ENCODE assay signal across 2 cellular contexts in genomic region chr16:66972983-66973382, GRCh38.
TF ChIP-seq lines count a peak whose summit lies in the region.

No MANE protein-coding gene starts in this region.

TF ChIP-seq in HEK293, 187 proteins besides CTCF, POLR2A, EP300 and RAD21:
- TF ChIP-seq YY1 (tag by site-specific recombination; IDR thresholded peaks at IDR 0.05) (no peak), ZNF488 (tag by site-specific recombination; IDR thresholded peaks at IDR 0.05) (no peak), PRDM10 (tag by site-specific recombination; IDR thresholded peaks at IDR 0.05) (peak; percentile 83), ZNF707 (tag by site-specific recombination; IDR thresholded peaks at IDR 0.05) (no peak), MZF1 (tag by site-specific recombination; IDR thresholded peaks at IDR 0.05; ENCODE audit: borderline replicate concordance) (no peak), ZNF175 (tag by site-specific recombination; IDR thresholded peaks at IDR 0.05) (no peak), ZNF221 (tag by site-specific recombination; IDR thresholded peaks at IDR 0.05; ENCODE audit: borderline replicate concordance) (no peak), ZNF747 (tag by site-specific recombination; IDR thresholded peaks at IDR 0.05) (no peak), ZIC2 (tag by site-specific recombination; IDR thresholded peaks at IDR 0.05) (peak; percentile 38; the same call in 1 of the 2 replicates), OSR2 (tag by site-specific recombination; IDR thresholded peaks at IDR 0.05) (0 out of 2 replicates have a peak, but pooled peaks have one; percentile 25), ZNF768 (tag by site-specific recombination; IDR thresholded peaks at IDR 0.05) (no peak), ZNF404 (tag by site-specific recombination; IDR thresholded peaks at IDR 0.05) (no peak), ZNF626 (tag by site-specific recombination; IDR thresholded peaks at IDR 0.05) (no peak), ZNF837 (tag by site-specific recombination; IDR thresholded peaks at IDR 0.05) (no peak), ZNF341 (tag by site-specific recombination; IDR thresholded peaks at IDR 0.05; ENCODE audit: low read depth) (peak; percentile 55), FEZF1 (tag by site-specific recombination; IDR thresholded peaks at IDR 0.05) (peak; percentile 55; the same call in 1 of the 2 replicates), ZNF146 (tag by site-specific recombination; IDR thresholded peaks at IDR 0.05) (no peak), ZNF658 (tag by site-specific recombination; IDR thresholded peaks at IDR 0.05) (no peak)

TF ChIP-seq in K562, 482 proteins besides CTCF, POLR2A, EP300 and RAD21:
- TF ChIP-seq SMARCE1 (IDR thresholded peaks at IDR 0.05) (no peak), MNT (conservative IDR thresholded peaks at IDR 0.05) (no peak), ELF2 (CRISPR knock-in tag; IDR thresholded peaks at IDR 0.05) (no peak), GTF2A2 (tag; IDR thresholded peaks at IDR 0.05) (no peak), ZBTB9 (CRISPR knock-in tag; IDR thresholded peaks at IDR 0.05) (no peak), CBX5 (IDR thresholded peaks at IDR 0.05; ENCODE audit: borderline replicate concordance, low read depth) (no peak), ETV5 (CRISPR knock-in tag; IDR thresholded peaks at IDR 0.05; ENCODE audit: low read depth) (no peak), ZNF639 (CRISPR knock-in tag; conservative IDR thresholded peaks at IDR 0.05 in 1 of 2, IDR thresholded peaks at IDR 0.05 in 1 of 2) (no peak), GABPB2 (CRISPR knock-in tag; conservative IDR thresholded peaks at IDR 0.05) (no peak), RFX1 (IDR thresholded peaks at IDR 0.05) (no peak), ZNF224 (CRISPR knock-in tag; IDR thresholded peaks at IDR 0.05) (no peak), FOXP1 (CRISPR knock-in tag; IDR thresholded peaks at IDR 0.05) (no peak), SLC30A9 (CRISPR knock-in tag; IDR thresholded peaks at IDR 0.05) (no peak), RBM39 (optimal IDR thresholded peaks at IDR 0.05; ENCODE audit: low read depth, low read length) (no peak), CBX1 (IDR thresholded peaks at IDR 0.05; ENCODE audit: low read depth) (no peak), ID3 (CRISPR knock-in tag; IDR thresholded peaks at IDR 0.05) (no peak), ID3 (tag; IDR thresholded peaks at IDR 0.05) (peak; percentile 24; the same call in 1 of the 2 replicates), CTCFL (IDR thresholded peaks at IDR 0.05; ENCODE audit: borderline replicate concordance, insufficient read depth, low read depth, low read length, poor library complexity, severe bottlenecking) (no peak), ZBTB12 (CRISPR knock-in tag; IDR thresholded peaks at IDR 0.05) (no peak), TSC22D4 (tag; IDR thresholded peaks at IDR 0.05) (no peak), TCF15 (CRISPR knock-in tag; IDR thresholded peaks at IDR 0.05) (no peak), PRDM10 (IDR thresholded peaks at IDR 0.05; ENCODE audit: partially characterized antibody) (peak; percentile 88), ZFP36 (IDR thresholded peaks at IDR 0.05; ENCODE audit: low read depth, low read length, partially characterized antibody) (peak; percentile 28), PTRF (tag; IDR thresholded peaks at IDR 0.05) (no peak)
